ENCODE assay signal across 8 cellular contexts in genomic region chr4:173168396-173169177, GRCh38. TPM values are rescaled to one million over a fixed set of nuclear protein-coding genes. Genes with fewer than 3 reads are reported as not detected.
DNase-seq lines count a peak whose midpoint lies in the region; ATAC-seq and TF ChIP-seq lines count a peak whose summit lies in the region.

A gene with protein sequence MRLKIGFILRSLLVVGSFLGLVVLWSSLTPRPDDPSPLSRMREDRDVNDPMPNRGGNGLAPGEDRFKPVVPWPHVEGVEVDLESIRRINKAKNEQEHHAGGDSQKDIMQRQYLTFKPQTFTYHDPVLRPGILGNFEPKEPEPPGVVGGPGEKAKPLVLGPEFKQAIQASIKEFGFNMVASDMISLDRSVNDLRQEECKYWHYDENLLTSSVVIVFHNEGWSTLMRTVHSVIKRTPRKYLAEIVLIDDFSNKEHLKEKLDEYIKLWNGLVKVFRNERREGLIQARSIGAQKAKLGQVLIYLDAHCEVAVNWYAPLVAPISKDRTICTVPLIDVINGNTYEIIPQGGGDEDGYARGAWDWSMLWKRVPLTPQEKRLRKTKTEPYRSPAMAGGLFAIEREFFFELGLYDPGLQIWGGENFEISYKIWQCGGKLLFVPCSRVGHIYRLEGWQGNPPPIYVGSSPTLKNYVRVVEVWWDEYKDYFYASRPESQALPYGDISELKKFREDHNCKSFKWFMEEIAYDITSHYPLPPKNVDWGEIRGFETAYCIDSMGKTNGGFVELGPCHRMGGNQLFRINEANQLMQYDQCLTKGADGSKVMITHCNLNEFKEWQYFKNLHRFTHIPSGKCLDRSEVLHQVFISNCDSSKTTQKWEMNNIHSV (plus strand): TSS chr4:173168811. CDS start chr4:173168836, 25 bp downstream.

- H3K4me1 ChIP-seq in BLaER1 (peaks cover 51% of the 10 kb centered on the region), lower lobe of right lung (peaks cover 35% of the 10 kb centered on the region)

- peaks cover 17% of the 10 kb centered on the region; the same call in 1 of the 2 replicates for H4K20me1 ChIP-seq in BLaER1

- peak within 1 kb of the TSS; percentile 88 for H3K4me2 ChIP-seq in BLaER1

- H3K27ac ChIP-seq in BLaER1: peak within 1 kb of the TSS; percentile 100
- H3K27ac ChIP-seq in lower lobe of right lung: peak within 1 kb of the TSS; percentile 93

- intact Hi-C loops in lower lobe of right lung (cut with DNase I): no loop called here

- peak within 1 kb of the TSS; percentile 98 for H3K9ac ChIP-seq in BLaER1

- H3K9me3 ChIP-seq in BLaER1 (no peaks in the 10 kb centered on the region), lower lobe of right lung (no peaks in the 10 kb centered on the region)

- H3K36me3 ChIP-seq in BLaER1 (peaks cover 25% of the 10 kb centered on the region), lower lobe of right lung (no peaks in the 10 kb centered on the region)

- H3K27me3 ChIP-seq in BLaER1 (no peaks in the 10 kb centered on the region), lower lobe of right lung (ENCODE audit: low read depth) (no peaks in the 10 kb centered on the region)

- ATAC-seq in HG03442 (IDR thresholded peaks at IDR 0.05; ENCODE audit: unreplicated experiment) (peak; percentile 30), lower lobe of right lung (peak; percentile 84)

- peak; percentile 43 for DNase-seq in GM19240 (ENCODE audit: insufficient read length, low spot score)
- peak; percentile 94 for DNase-seq in NCI-H69 (lab: John Stamatoyannopoulos, UW)
- DNase-seq in activated CD4-positive, alpha-beta T cell treated with anti-CD3 and anti-CD28 coated beads, Interleukin-2, amount 50 U/mL, for 48 hours: peak; percentile 68 to 74
- DNase-seq in ecto neural progenitor cell (ENCODE audit: low spot score): peak; percentile 86
- DNase-seq in lower lobe of right lung: peak; percentile 83
- DNase-seq in stimulated activated CD4-positive, alpha-beta T cell treated with anti-CD3 and anti-CD28 coated beads, TNF-alpha, amount 100 ng/mL, for 4 hours (ENCODE audit: low read depth in 3 of 3): peak; percentile 35 to 51 (median 44)

- H3K4me3 ChIP-seq in BLaER1 (peak within 1 kb of the TSS; percentile 96), lower lobe of right lung (peak within 1 kb of the TSS; percentile 84)

- no peak for TF ChIP-seq CTCF in lower lobe of right lung (IDR thresholded peaks at IDR 0.05)

RNA-seq across cellular contexts. Expression of the gene that starts here (rescaled TPM):
- total RNA-seq in lower lobe of right lung: 22.0 TPM

Comparison
In these comparisons a context has a peak if more than half of its experiments do, and no peak if none do; other contexts are left out.
1. Peak in every context shown above with its lines: DNase-seq, ATAC-seq, H3K4me3 ChIP-seq and H3K27ac ChIP-seq.
2. DNase-seq: peak in every context shown above with its lines; median percentile 94 in NCI-H69; 86 in ecto neural progenitor cell; 83 in lower lobe of right lung; 71 in activated CD4-positive, alpha-beta T cell treated with anti-CD3 and anti-CD28 coated beads, Interleukin-2, amount 50 U/mL, for 48 hours; 44 in stimulated activated CD4-positive, alpha-beta T cell treated with anti-CD3 and anti-CD28 coated beads, TNF-alpha, amount 100 ng/mL, for 4 hours; 43 in GM19240.